8 cellular contexts compared by ENCODE assay signal in the genomic region with DNA sequence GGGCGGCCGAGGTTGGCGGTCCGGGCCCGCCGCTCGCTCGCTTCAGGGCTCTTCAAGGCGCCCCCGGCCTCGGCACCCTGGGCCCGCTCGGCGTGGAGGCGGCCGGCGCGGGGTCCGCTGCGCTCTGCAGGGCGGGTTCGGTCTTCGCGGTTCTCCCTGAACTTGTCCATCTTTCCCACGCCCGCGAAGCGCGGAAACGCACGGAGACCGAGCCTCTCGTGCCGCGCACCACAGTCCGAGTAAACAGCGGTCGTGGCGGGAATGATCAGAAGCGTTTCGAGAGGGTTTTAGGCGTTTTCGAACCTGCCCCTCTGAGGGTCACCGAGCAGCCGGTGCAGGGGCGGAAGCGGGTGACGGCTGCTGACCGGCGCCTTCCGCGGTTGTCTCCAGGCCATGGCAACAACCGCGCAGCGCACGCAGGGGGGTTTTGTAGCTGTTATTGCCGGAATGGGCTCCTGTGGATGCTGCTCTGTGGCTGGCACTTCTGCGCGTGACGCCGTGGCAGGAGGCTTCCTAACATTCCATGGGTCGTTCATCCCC. TPM values are rescaled to one million over a fixed set of nuclear protein-coding genes. Genes with fewer than 3 reads are reported as not detected.
DNase-seq lines count a peak whose midpoint lies in the region; ATAC-seq and TF ChIP-seq lines count a peak whose summit lies in the region.

No MANE protein-coding gene starts in this region.

- CTCF ChIA-PET in GM10248 (lab: Yijun Ruan, JAX) = no interaction called here

- H3K27ac ChIP-seq in brain microvascular endothelial cell (peak overlapping the region; percentile 98), stomach (peak overlapping the region; percentile 92 to 100 (median 100))

- ATAC-seq in GM18858 (IDR thresholded peaks at IDR 0.05; ENCODE audit: unreplicated experiment) = peak; percentile 2
- no peak for ATAC-seq in HG03565 (IDR thresholded peaks at IDR 0.05; ENCODE audit: unreplicated experiment)

- H3K36me3 ChIP-seq in brain microvascular endothelial cell (replicated peaks) = peaks cover 17% of the 10 kb centered on the region
- H3K36me3 ChIP-seq in stomach = peaks cover 16 to 41% (median 40%) of the 10 kb centered on the region in 4 donors

- no peak for TF ChIP-seq CTCF in brain microvascular endothelial cell (IDR thresholded peaks at IDR 0.05; ENCODE audit: low read depth, low read length, missing control alignments)
- TF ChIP-seq CTCF in stomach (IDR thresholded peaks at IDR 0.05) = no peak
- no peak for TF ChIP-seq CTCF in GM10248 (IDR thresholded peaks at IDR 0.05; ENCODE audit: control extremely low read depth, extremely low read depth, low read depth, missing control alignments)

- H3K27me3 ChIP-seq in brain microvascular endothelial cell (replicated peaks) (no peaks in the 10 kb centered on the region), stomach (no peaks in the 10 kb centered on the region)

- no peak for TF ChIP-seq EP300 in stomach (IDR thresholded peaks at IDR 0.05)

- TF ChIP-seq POLR2A in stomach (IDR thresholded peaks at IDR 0.05) = no peak

- H3K4me1 ChIP-seq in stomach = peaks cover 22 to 62% (median 50%) of the 10 kb centered on the region in 4 donors

- H3K9me3 ChIP-seq in stomach = no peaks in the 10 kb centered on the region

- POLR2A ChIA-PET in GM10248 (lab: Yijun Ruan, JAX) = interaction anchor here (0.6 kb wide), 2 partner anchors 36 to 258 kb away, joined by 3 read pairs; a partner anchor contains a TSS

- peak; percentile 52 for DNase-seq in AG20443 (ENCODE audit: low spot score)
- DNase-seq in NAMALWA (ENCODE audit: low spot score) = peak; percentile 27
- DNase-seq in brain microvascular endothelial cell = peak; percentile 30
- DNase-seq in kidney glomerular epithelial cell (lab: John Stamatoyannopoulos, UW) = peak; percentile 24
- peak; percentile 36 for DNase-seq in stomach
- DNase-seq in GM10248 (ENCODE audit: extremely low spot score) = no peak

- intact Hi-C loops in stomach (cut with DNase I; ENCODE audit: low total_unique reads) = no loop called here

- in situ Hi-C loops in brain microvascular endothelial cell (cut with HindIII; ENCODE audit: low pct_ligation_motif_present, low sequenced_read_pairs) = no loop called here

- 0% methylated on average over 43 to 62 of the region's 62 CpGs for whole genome bisulfite sequencing in stomach, 5 donors

- H3K4me3 ChIP-seq in brain microvascular endothelial cell (ENCODE audit: low read depth, low read length) = peak overlapping the region; percentile 78
- peak overlapping the region; percentile 89 to 97 (median 92) for H3K4me3 ChIP-seq in stomach

RNA-seq across cellular contexts. Expression of a gene that starts 0.4 kb away (rescaled TPM):
- 10 to 100 TPM; 29.4 to 83.9 (median 36.2) TPM for total RNA-seq in stomach
- 10 to 100 TPM; 71.9 to 78.2 (median 78.1) TPM for polyA plus RNA-seq in stomach

RNA-seq across cellular contexts. Expression of a gene that starts 8.4 kb away (rescaled TPM):
- 100 to 1,000 TPM in 2 of 5 donors, 10 to 100 TPM in 3; 41.5 to 196 (median 53.0) TPM for total RNA-seq in stomach
- 10 to 100 TPM; 35.9 to 43.4 (median 40.3) TPM for polyA plus RNA-seq in stomach

RNA-seq across cellular contexts. Expression of a gene that starts 40.6 kb away (rescaled TPM):
- 10 to 100 TPM; 10.5 to 30.4 (median 23.2) TPM for total RNA-seq in stomach
- polyA plus RNA-seq in stomach = 10 to 100 TPM; 13.9 to 17.3 (median 15.3) TPM

RNA-seq across cellular contexts. Expression of a gene that starts 40.8 kb away (rescaled TPM):
- 100 to 1,000 TPM in 4 of 5 donors, 10 to 100 TPM in 1; 13.8 to 212 (median 124) TPM for total RNA-seq in stomach
- 100 to 1,000 TPM in 1 of 3 donors, 10 to 100 TPM in 2; 51.9 to 103 (median 93.4) TPM for polyA plus RNA-seq in stomach
